Comparison of ENCODE assay signal across 33 cellular contexts in the genomic region with DNA sequence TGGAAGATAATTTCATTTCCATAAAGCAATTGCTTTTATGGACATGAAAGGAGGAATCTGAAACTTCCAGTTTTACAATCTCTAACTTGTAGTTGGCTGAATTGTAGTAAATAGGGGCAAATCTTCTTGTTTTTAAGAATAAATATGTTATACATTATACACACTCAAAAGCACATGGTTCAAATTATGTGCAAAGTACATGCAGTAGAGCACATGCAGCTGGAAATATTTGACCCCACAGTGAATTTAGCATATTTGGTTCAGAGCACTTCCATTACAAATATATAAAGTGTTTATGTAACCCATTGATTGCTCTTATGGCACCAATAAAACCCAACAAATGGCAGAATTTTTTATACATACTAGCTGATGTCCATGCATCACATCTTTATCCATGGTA.
"Had no signal": no experiment of that assay in that cellular context is flagged by ENCODE, and none has a peak within 500 bp of the region (broad histone marks: within the 10 kb centered on the region; RNA-seq: fewer than 3 reads in every experiment).

No MANE protein-coding gene starts in this region.

- DNase-seq: activated B cell treated with CpG ODN at 0.5 μM for 24 hours; activated CD4-positive, alpha-beta T cell treated with anti-CD3 and anti-CD28 coated beads for 48 hours; activated CD4-positive, alpha-beta T cell treated with anti-CD3 and anti-CD28 coated beads, Interleukin-2, amount 50 U/mL, for 1 hour; activated CD4-positive, alpha-beta T cell treated with anti-CD3 and anti-CD28 coated beads, Interleukin-2, amount 50 U/mL, for 48 hours; activated CD8-positive, alpha-beta memory T cell treated with anti-CD3 and anti-CD28 coated beads for 24 hours; activated CD8-positive, alpha-beta T cell treated with anti-CD3 and anti-CD28 coated beads for 36 hours; activated effector memory CD4-positive, alpha-beta T cell treated with Interleukin-2 at 50 U/mL for 16 hours; activated gamma-delta T cell treated with Interleukin-2 at 50 U/mL for 16 hours; activated naive CD4-positive, alpha-beta T cell treated with anti-CD3 and anti-CD28 coated beads, Interleukin-2, amount 50 U/mL, for 16 hours; activated naive CD4-positive, alpha-beta T cell treated with Interleukin-2 at 50 U/mL for 16 hours; activated T-cell treated with anti-CD3 and anti-CD28 coated beads, Interleukin-2, amount 50 U/mL, for 4 hours; adrenal gland; amygdala; aorta; body of pancreas; caudate nucleus; cortex of kidney; dermis blood vessel endothelial cell; effector CD4-positive, alpha-beta T cell; effector memory CD8-positive, alpha-beta T cell; erythroblast; foreskin melanocyte; heart right ventricle; T-helper 1 cell; T-helper 17 cell; T1000; WERI-Rb-1 had no signal

- ATAC-seq: activated CD4-positive, CD25-positive, alpha-beta regulatory T cell treated with anti-CD3 and anti-CD28 coated beads, Interleukin-2, amount 50 U/mL, for 24 hours; activated CD8-positive, alpha-beta T cell treated with anti-CD3 and anti-CD28 coated beads for 36 hours; activated T-cell treated with anti-CD3 and anti-CD28 coated beads, Interleukin-2, amount 50 U/mL, for 4 hours; activated T-helper 17 cell treated with anti-CD3 and anti-CD28 coated beads, Interleukin-2, amount 50 U/mL, for 72 hours; body of pancreas; effector memory CD8-positive, alpha-beta T cell; gastroesophageal sphincter; heart right ventricle; T-helper 17 cell had no signal

- H3K36me3 ChIP-seq: adrenal gland, esophagus muscularis mucosa, gastroesophageal sphincter, heart right ventricle, WERI-Rb-1 had no signal

- H3K27me3 Mint-ChIP-seq: activated B cell treated with CpG ODN at 0.5 μM for 24 hours; activated CD8-positive, alpha-beta T cell treated with anti-CD3 and anti-CD28 coated beads for 36 hours; activated naive CD8-positive, alpha-beta T cell; effector memory CD8-positive, alpha-beta T cell had no signal

- H3K4me1 ChIP-seq: adrenal gland, body of pancreas, esophagus muscularis mucosa, gastroesophageal sphincter, heart right ventricle had no signal

- H3K4me3 ChIP-seq: adrenal gland, body of pancreas, esophagus muscularis mucosa, gastroesophageal sphincter, heart right ventricle had no signal

- H3K9me3 Mint-ChIP-seq: activated T-helper 17 cell treated with anti-CD3 and anti-CD28 coated beads, Interleukin-2, amount 50 U/mL, for 72 hours; T-helper 2 cell treated with Interferon-gamma antibody and Interleukin-4, amounts not matched to agents 5 μg/mL and 100 μg/mL, for 36 hours had no signal

- H3K27ac Mint-ChIP-seq: activated B cell treated with CpG ODN at 0.5 μM for 24 hours; activated CD8-positive, alpha-beta T cell treated with anti-CD3 and anti-CD28 coated beads for 36 hours; activated naive CD8-positive, alpha-beta T cell; activated T-helper 17 cell treated with anti-CD3 and anti-CD28 coated beads, Interleukin-2, amount 50 U/mL, for 72 hours; effector memory CD8-positive, alpha-beta T cell; T-helper 17 cell; T-helper 2 cell treated with Interferon-gamma antibody and Interleukin-4, amounts not matched to agents 5 μg/mL and 100 μg/mL, for 36 hours had no signal

- H3K27me3 ChIP-seq: adrenal gland, body of pancreas, esophagus muscularis mucosa, gastroesophageal sphincter had no signal

- H3K4me3 Mint-ChIP-seq: activated B cell treated with CpG ODN at 0.5 μM for 24 hours; activated CD8-positive, alpha-beta T cell treated with anti-CD3 and anti-CD28 coated beads for 36 hours; activated naive CD8-positive, alpha-beta T cell; activated T-cell treated with anti-CD3 and anti-CD28 coated beads, Interleukin-2, amount 50 U/mL, for 4 hours; activated T-helper 17 cell treated with anti-CD3 and anti-CD28 coated beads, Interleukin-2, amount 50 U/mL, for 72 hours; effector memory CD8-positive, alpha-beta T cell; T-helper 17 cell; T-helper 2 cell treated with Interferon-gamma antibody and Interleukin-4, amounts not matched to agents 5 μg/mL and 100 μg/mL, for 36 hours had no signal

- H3K9me3 ChIP-seq: adrenal gland, body of pancreas, esophagus muscularis mucosa, gastroesophageal sphincter, heart right ventricle had no signal

- H3K4me1 Mint-ChIP-seq: activated B cell treated with CpG ODN at 0.5 μM for 24 hours; activated T-helper 17 cell treated with anti-CD3 and anti-CD28 coated beads, Interleukin-2, amount 50 U/mL, for 72 hours had no signal

- H3K27ac ChIP-seq: adrenal gland, body of pancreas, esophagus muscularis mucosa, gastroesophageal sphincter, heart right ventricle, WERI-Rb-1 had no signal
